ENCODE assay signal across 9 cellular contexts in the genomic region with DNA sequence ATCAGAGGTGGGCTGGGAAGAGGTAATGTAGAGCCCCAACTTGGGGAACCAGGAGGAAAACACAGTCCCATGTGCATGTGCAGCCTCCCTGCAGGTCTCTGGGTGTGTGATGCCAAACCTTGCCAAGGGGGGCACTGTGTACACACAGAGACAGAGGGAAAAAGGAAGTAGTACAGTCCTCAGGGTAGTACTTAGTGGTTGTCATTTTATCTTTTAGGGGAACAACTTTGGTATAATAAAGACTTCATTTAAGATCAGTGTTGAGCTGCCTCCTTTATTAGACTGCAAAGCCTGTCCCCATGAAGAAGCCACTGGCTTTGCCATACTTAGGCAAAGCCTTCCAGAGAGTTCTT.
DNase-seq lines count a peak whose midpoint lies in the region; ATAC-seq and TF ChIP-seq lines count a peak whose summit lies in the region.
"Had no signal": no experiment of that assay in that cellular context is flagged by ENCODE, and none has a peak within 500 bp of the region (broad histone marks: within the 10 kb centered on the region; RNA-seq: fewer than 3 reads in every experiment).

No MANE protein-coding gene starts in this region.

- peaks cover 5 to 14% of the 10 kb centered on the region in 2 donors for H3K4me1 ChIP-seq in neuronal stem cell (ENCODE audit: control insufficient read depth in 2 of 2, insufficient read depth in 1 of 2, low read depth in 1 of 2, low read length in 2 of 2)

- H2BK5ac ChIP-seq in neuronal stem cell (ENCODE audit: low read length), result no peak overlapping the region

- no peak overlapping the region for H3K9ac ChIP-seq in neuronal stem cell (ENCODE audit: low read depth, low read length, poor library complexity)

- no peaks in the 10 kb centered on the region for H3K9me3 ChIP-seq in neuronal stem cell (replicated peaks in 1 of 2; ENCODE audit: control insufficient read depth in 2 of 2, insufficient read depth in 1 of 2, low read depth in 1 of 2, low read length in 2 of 2)

- H2BK120ac ChIP-seq in neuronal stem cell (ENCODE audit: low read depth, low read length), result no peak overlapping the region

- H3K18ac ChIP-seq in neuronal stem cell (ENCODE audit: low read length), result no peak overlapping the region

- H3K14ac ChIP-seq in neuronal stem cell (ENCODE audit: low read length), result no peak overlapping the region

- peak overlapping the region; percentile 83 for H2AFZ ChIP-seq in neuronal stem cell (ENCODE audit: low read length)

- H2BK15ac ChIP-seq in neuronal stem cell (ENCODE audit: low read length), result no peak overlapping the region

- no peak overlapping the region for H3K4ac ChIP-seq in neuronal stem cell (ENCODE audit: low read length)

- no peaks in the 10 kb centered on the region for H3K36me3 ChIP-seq in neuronal stem cell (replicated peaks in 1 of 2; ENCODE audit: control insufficient read depth in 2 of 2, insufficient read depth in 2 of 2, low read length in 2 of 2)

- intact Hi-C loops in posterior cingulate gyrus (cut with DNase I), result no loop called here

- peak; percentile 53 for TF ChIP-seq CTCF in cardiac fibroblast (IDR thresholded peaks at IDR 0.05; ENCODE audit: low read depth, low read length)

- no peak overlapping the region for H3K23ac ChIP-seq in neuronal stem cell (ENCODE audit: low read depth, low read length, poor library complexity)

- H3K4me3 ChIP-seq in cardiac fibroblast (replicated peaks in 1 of 2; ENCODE audit: low read depth in 2 of 2, low read length in 2 of 2) (no peak overlapping the region), neuronal stem cell (ENCODE audit: low read length in 2 of 2) (no peak overlapping the region)

- no peak for ATAC-seq in GM19455 (IDR thresholded peaks at IDR 0.05; ENCODE audit: unreplicated experiment)

- no peak overlapping the region for H2BK12ac ChIP-seq in neuronal stem cell (ENCODE audit: low read length)

- DNase-seq in NOMO-1 treated with DMSO at 0.1 percent for 48 hours (lab: John Stamatoyannopoulos, UW; ENCODE audit: unreplicated experiment), result peak; percentile 8
- no peak for DNase-seq in NOMO-1 (lab: John Stamatoyannopoulos, UW; ENCODE audit: unreplicated experiment in 2 of 2)
- peak; percentile 4 for DNase-seq in NCI-H460 (ENCODE audit: extremely low read depth, low read depth)
- peak; percentile 13 to 18 for DNase-seq in cardiac fibroblast (ENCODE audit: low read depth in 2 of 2)
- no peak for DNase-seq in neuronal stem cell (ENCODE audit: low spot score)
- no peak for DNase-seq in posterior cingulate gyrus
- no peak for DNase-seq in hippocampal formation (lab: John Stamatoyannopoulos, UW)
- DNase-seq: activated CD8-positive, alpha-beta memory T cell treated with anti-CD3 and anti-CD28 coated beads for 24 hours had no signal

- H3K4me2 ChIP-seq in neuronal stem cell (ENCODE audit: insufficient read depth, low read length, poor library complexity, severe bottlenecking), result no peak overlapping the region

- no peak overlapping the region for H2AK5ac ChIP-seq in neuronal stem cell (ENCODE audit: low read depth, low read length)

- H4K91ac ChIP-seq in neuronal stem cell (ENCODE audit: low read depth, low read length, poor library complexity), result no peak overlapping the region

- H3K27me3 ChIP-seq in neuronal stem cell (ENCODE audit: control insufficient read depth in 3 of 3, insufficient read depth in 3 of 3, low read depth in 1 of 3, low read length in 3 of 3), result peaks cover 0 to 11% (median 0%) of the 10 kb centered on the region in 3 experiments

- no peak overlapping the region for H4K8ac ChIP-seq in neuronal stem cell (ENCODE audit: low read depth, low read length)

- no peak overlapping the region for H3K27ac ChIP-seq in neuronal stem cell (replicated peaks; ENCODE audit: low read length)

- no peaks in the 10 kb centered on the region for H3K79me1 ChIP-seq in neuronal stem cell (ENCODE audit: low read depth, low read length)

Comparison
In these comparisons a context has a peak if more than half of its experiments do, and no peak if none do; other contexts are left out.
1. DNase-seq: peak in NOMO-1 treated with DMSO at 0.1 percent for 48 hours (single experiment), NCI-H460 (single experiment) and cardiac fibroblast (2 of 2); none in NOMO-1 (0 of 2), neuronal stem cell (single experiment), posterior cingulate gyrus (0 of 10) and hippocampal formation (0 of 2).